ENCODE assay signal across 1 cellular context in genomic region chr15:38401101-38401500, GRCh38.
TF ChIP-seq lines count a peak whose summit lies in the region.

No MANE protein-coding gene starts in this region.

TF ChIP-seq in IMR-90, 13 proteins besides CTCF, POLR2A, EP300 and RAD21:
- TF ChIP-seq BHLHE40 (IDR thresholded peaks at IDR 0.05; ENCODE audit: low read depth, low read length): no peak
- no peak for TF ChIP-seq MXI1 (IDR thresholded peaks at IDR 0.05; ENCODE audit: borderline replicate concordance, low read depth, low read length)
- TF ChIP-seq ELK1 (IDR thresholded peaks at IDR 0.05; ENCODE audit: borderline replicate concordance, low read depth, low read length): no peak
- TF ChIP-seq RCOR1 (IDR thresholded peaks at IDR 0.05; ENCODE audit: insufficient replicate concordance, low read length): no peak
- no peak for TF ChIP-seq USF2 (IDR thresholded peaks at IDR 0.05; ENCODE audit: low read depth, low read length)
- TF ChIP-seq CHD1 (IDR thresholded peaks at IDR 0.05; ENCODE audit: low read depth, low read length): no peak
- TF ChIP-seq NFE2L2 (IDR thresholded peaks at IDR 0.05; ENCODE audit: low read depth, low read length): no peak
